ENCODE assay signal across 1 cellular context in the genomic region with DNA sequence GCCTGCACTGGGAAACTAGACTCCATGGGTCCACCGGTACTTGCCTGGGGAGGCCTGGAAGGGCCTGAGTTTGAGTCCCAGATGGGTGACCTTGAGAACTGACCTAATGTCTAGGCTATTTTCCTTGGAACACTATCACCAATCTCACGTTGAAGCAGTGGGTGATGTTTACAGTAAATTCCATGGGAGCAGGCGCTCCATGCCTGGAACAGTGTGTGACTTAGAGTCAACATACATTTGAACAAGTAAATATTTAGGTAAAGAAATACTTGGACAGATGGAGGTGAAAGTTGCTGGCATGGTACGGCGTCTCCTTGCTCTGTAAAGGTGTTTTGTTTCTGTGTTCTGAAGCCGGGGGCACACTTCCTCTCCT.
TF ChIP-seq lines count a peak whose summit lies in the region.

No MANE protein-coding gene starts in this region.

TF ChIP-seq in HepG2, 621 proteins besides CTCF, POLR2A, EP300 and RAD21 (continues in another document):
- TF ChIP-seq IRF2 (CRISPR knock-in tag; IDR thresholded peaks at IDR 0.05): peak; percentile 36; the same call in 1 of the 2 replicates
- TF ChIP-seq ZFP1 (CRISPR knock-in tag; IDR thresholded peaks at IDR 0.05): no peak
- peak; percentile 41; the same call in 1 of the 2 replicates for TF ChIP-seq ARNTL (CRISPR knock-in tag; IDR thresholded peaks at IDR 0.05)
- peak; percentile 90 for TF ChIP-seq TEAD3 (CRISPR knock-in tag; optimal IDR thresholded peaks at IDR 0.05; ENCODE audit: borderline replicate concordance)
- TF ChIP-seq TEAD2 (CRISPR knock-in tag; IDR thresholded peaks at IDR 0.05): no peak
- peak; percentile 44; the same call in 1 of the 2 replicates for TF ChIP-seq ZMYM3 (CRISPR knock-in tag; IDR thresholded peaks at IDR 0.05)
- TF ChIP-seq ZFYVE20 (CRISPR knock-in tag; IDR thresholded peaks at IDR 0.05; ENCODE audit: borderline replicate concordance, low read depth): no peak
- no peak for TF ChIP-seq ZNF44 (CRISPR knock-in tag; IDR thresholded peaks at IDR 0.05)
- no peak for TF ChIP-seq MBD4 (IDR thresholded peaks at IDR 0.05; ENCODE audit: borderline replicate concordance, low read length)
- TF ChIP-seq, protein P1, sequence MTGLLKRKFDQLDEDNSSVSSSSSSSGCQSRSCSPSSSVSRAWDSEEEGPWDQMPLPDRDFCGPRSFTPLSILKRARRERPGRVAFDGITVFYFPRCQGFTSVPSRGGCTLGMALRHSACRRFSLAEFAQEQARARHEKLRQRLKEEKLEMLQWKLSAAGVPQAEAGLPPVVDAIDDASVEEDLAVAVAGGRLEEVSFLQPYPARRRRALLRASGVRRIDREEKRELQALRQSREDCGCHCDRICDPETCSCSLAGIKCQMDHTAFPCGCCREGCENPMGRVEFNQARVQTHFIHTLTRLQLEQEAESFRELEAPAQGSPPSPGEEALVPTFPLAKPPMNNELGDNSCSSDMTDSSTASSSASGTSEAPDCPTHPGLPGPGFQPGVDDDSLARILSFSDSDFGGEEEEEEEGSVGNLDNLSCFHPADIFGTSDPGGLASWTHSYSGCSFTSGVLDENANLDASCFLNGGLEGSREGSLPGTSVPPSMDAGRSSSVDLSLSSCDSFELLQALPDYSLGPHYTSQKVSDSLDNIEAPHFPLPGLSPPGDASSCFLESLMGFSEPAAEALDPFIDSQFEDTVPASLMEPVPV (CRISPR knock-in tag; IDR thresholded peaks at IDR 0.05): no peak
- TF ChIP-seq ZNF460 (CRISPR knock-in tag; IDR thresholded peaks at IDR 0.05; ENCODE audit: borderline replicate concordance): no peak
- TF ChIP-seq THAP11 (CRISPR knock-in tag; IDR thresholded peaks at IDR 0.05): 0 out of 2 replicates have a peak, but pooled peaks have one; percentile 16
- no peak for TF ChIP-seq ZSCAN25 (CRISPR knock-in tag; IDR thresholded peaks at IDR 0.05)
- TF ChIP-seq ZNF850 (CRISPR knock-in tag; conservative IDR thresholded peaks at IDR 0.05): no peak
- TF ChIP-seq ERF (CRISPR knock-in tag; IDR thresholded peaks at IDR 0.05): 0 out of 2 replicates have a peak, but pooled peaks have one; percentile 20
- TF ChIP-seq MED1 (CRISPR knock-in tag; IDR thresholded peaks at IDR 0.05): peak; percentile 59
- TF ChIP-seq ZNF33B (CRISPR knock-in tag; IDR thresholded peaks at IDR 0.05): no peak
- TF ChIP-seq, protein P2, sequence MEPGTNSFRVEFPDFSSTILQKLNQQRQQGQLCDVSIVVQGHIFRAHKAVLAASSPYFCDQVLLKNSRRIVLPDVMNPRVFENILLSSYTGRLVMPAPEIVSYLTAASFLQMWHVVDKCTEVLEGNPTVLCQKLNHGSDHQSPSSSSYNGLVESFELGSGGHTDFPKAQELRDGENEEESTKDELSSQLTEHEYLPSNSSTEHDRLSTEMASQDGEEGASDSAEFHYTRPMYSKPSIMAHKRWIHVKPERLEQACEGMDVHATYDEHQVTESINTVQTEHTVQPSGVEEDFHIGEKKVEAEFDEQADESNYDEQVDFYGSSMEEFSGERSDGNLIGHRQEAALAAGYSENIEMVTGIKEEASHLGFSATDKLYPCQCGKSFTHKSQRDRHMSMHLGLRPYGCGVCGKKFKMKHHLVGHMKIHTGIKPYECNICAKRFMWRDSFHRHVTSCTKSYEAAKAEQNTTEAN (CRISPR knock-in tag; conservative IDR thresholded peaks at IDR 0.05): 0 out of 2 replicates have a peak, but pooled peaks have one; percentile 24
- TF ChIP-seq SMAD3 (CRISPR knock-in tag; IDR thresholded peaks at IDR 0.05): 0 out of 2 replicates have a peak, but pooled peaks have one; percentile 43
- no peak for TF ChIP-seq ZC3H4 (CRISPR knock-in tag; IDR thresholded peaks at IDR 0.05; ENCODE audit: borderline replicate concordance)
- TF ChIP-seq, protein P3, sequence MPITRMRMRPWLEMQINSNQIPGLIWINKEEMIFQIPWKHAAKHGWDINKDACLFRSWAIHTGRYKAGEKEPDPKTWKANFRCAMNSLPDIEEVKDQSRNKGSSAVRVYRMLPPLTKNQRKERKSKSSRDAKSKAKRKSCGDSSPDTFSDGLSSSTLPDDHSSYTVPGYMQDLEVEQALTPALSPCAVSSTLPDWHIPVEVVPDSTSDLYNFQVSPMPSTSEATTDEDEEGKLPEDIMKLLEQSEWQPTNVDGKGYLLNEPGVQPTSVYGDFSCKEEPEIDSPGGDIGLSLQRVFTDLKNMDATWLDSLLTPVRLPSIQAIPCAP (CRISPR knock-in tag; IDR thresholded peaks at IDR 0.05; ENCODE audit: low read depth): no peak
- TF ChIP-seq, protein P4, sequence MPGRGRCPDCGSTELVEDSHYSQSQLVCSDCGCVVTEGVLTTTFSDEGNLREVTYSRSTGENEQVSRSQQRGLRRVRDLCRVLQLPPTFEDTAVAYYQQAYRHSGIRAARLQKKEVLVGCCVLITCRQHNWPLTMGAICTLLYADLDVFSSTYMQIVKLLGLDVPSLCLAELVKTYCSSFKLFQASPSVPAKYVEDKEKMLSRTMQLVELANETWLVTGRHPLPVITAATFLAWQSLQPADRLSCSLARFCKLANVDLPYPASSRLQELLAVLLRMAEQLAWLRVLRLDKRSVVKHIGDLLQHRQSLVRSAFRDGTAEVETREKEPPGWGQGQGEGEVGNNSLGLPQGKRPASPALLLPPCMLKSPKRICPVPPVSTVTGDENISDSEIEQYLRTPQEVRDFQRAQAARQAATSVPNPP (CRISPR knock-in tag; IDR thresholded peaks at IDR 0.05): no peak
- no peak for TF ChIP-seq PRMT3 (CRISPR knock-in tag; IDR thresholded peaks at IDR 0.05; ENCODE audit: borderline replicate concordance, low read depth)
- TF ChIP-seq GATAD2A (CRISPR knock-in tag; IDR thresholded peaks at IDR 0.05): peak; percentile 54; the same call in 1 of the 2 replicates
- TF ChIP-seq, protein P5, sequence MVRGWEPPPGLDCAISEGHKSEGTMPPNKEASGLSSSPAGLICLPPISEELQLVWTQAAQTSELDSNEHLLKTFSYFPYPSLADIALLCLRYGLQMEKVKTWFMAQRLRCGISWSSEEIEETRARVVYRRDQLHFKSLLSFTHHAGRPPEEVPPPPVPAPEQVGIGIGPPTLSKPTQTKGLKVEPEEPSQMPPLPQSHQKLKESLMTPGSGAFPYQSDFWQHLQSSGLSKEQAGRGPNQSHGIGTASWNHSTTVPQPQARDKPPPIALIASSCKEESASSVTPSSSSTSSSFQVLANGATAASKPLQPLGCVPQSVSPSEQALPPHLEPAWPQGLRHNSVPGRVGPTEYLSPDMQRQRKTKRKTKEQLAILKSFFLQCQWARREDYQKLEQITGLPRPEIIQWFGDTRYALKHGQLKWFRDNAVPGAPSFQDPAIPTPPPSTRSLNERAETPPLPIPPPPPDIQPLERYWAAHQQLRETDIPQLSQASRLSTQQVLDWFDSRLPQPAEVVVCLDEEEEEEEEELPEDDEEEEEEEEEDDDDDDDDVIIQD (CRISPR knock-in tag; IDR thresholded peaks at IDR 0.05; ENCODE audit: low read depth): 0 out of 2 replicates have a peak, but pooled peaks have one; percentile 31
- peak; percentile 41; the same call in 1 of the 2 replicates for TF ChIP-seq HMG20A (CRISPR knock-in tag; IDR thresholded peaks at IDR 0.05; ENCODE audit: borderline replicate concordance)
- TF ChIP-seq ZNF841 (CRISPR knock-in tag; IDR thresholded peaks at IDR 0.05; ENCODE audit: borderline replicate concordance): no peak
- TF ChIP-seq, protein P6, sequence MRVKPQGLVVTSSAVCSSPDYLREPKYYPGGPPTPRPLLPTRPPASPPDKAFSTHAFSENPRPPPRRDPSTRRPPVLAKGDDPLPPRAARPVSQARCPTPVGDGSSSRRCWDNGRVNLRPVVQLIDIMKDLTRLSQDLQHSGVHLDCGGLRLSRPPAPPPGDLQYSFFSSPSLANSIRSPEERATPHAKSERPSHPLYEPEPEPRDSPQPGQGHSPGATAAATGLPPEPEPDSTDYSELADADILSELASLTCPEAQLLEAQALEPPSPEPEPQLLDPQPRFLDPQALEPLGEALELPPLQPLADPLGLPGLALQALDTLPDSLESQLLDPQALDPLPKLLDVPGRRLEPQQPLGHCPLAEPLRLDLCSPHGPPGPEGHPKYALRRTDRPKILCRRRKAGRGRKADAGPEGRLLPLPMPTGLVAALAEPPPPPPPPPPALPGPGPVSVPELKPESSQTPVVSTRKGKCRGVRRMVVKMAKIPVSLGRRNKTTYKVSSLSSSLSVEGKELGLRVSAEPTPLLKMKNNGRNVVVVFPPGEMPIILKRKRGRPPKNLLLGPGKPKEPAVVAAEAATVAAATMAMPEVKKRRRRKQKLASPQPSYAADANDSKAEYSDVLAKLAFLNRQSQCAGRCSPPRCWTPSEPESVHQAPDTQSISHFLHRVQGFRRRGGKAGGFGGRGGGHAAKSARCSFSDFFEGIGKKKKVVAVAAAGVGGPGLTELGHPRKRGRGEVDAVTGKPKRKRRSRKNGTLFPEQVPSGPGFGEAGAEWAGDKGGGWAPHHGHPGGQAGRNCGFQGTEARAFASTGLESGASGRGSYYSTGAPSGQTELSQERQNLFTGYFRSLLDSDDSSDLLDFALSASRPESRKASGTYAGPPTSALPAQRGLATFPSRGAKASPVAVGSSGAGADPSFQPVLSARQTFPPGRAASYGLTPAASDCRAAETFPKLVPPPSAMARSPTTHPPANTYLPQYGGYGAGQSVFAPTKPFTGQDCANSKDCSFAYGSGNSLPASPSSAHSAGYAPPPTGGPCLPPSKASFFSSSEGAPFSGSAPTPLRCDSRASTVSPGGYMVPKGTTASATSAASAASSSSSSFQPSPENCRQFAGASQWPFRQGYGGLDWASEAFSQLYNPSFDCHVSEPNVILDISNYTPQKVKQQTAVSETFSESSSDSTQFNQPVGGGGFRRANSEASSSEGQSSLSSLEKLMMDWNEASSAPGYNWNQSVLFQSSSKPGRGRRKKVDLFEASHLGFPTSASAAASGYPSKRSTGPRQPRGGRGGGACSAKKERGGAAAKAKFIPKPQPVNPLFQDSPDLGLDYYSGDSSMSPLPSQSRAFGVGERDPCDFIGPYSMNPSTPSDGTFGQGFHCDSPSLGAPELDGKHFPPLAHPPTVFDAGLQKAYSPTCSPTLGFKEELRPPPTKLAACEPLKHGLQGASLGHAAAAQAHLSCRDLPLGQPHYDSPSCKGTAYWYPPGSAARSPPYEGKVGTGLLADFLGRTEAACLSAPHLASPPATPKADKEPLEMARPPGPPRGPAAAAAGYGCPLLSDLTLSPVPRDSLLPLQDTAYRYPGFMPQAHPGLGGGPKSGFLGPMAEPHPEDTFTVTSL (CRISPR knock-in tag; IDR thresholded peaks at IDR 0.05; ENCODE audit: borderline replicate concordance): peak; percentile 55; the same call in 1 of the 2 replicates
- TF ChIP-seq, protein P7, sequence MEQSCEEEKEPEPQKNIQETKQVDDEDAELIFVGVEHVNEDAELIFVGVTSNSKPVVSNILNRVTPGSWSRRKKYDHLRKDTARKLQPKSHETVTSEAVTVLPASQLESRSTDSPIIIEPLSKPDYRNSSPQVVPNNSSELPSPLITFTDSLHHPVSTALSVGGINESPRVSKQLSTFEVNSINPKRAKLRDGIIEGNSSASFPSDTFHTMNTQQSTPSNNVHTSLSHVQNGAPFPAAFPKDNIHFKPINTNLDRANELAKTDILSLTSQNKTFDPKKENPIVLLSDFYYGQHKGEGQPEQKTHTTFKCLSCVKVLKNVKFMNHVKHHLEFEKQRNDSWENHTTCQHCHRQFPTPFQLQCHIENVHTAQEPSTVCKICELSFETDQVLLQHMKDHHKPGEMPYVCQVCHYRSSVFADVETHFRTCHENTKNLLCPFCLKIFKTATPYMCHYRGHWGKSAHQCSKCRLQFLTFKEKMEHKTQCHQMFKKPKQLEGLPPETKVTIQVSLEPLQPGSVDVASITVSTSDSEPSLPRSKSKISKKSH (CRISPR knock-in tag; IDR thresholded peaks at IDR 0.05; ENCODE audit: borderline replicate concordance): no peak
- TF ChIP-seq RCOR2 (CRISPR knock-in tag; IDR thresholded peaks at IDR 0.05): 0 out of 2 replicates have a peak, but pooled peaks have one; percentile 42
- TF ChIP-seq ZNF550 (CRISPR knock-in tag; IDR thresholded peaks at IDR 0.05; ENCODE audit: borderline replicate concordance): no peak
- peak; percentile 83; the same call in 1 of the 2 replicates for TF ChIP-seq FOXK1 (CRISPR knock-in tag; IDR thresholded peaks at IDR 0.05; ENCODE audit: borderline replicate concordance, low read depth)
- no peak for TF ChIP-seq JDP2 (CRISPR knock-in tag; IDR thresholded peaks at IDR 0.05; ENCODE audit: borderline replicate concordance)
- TF ChIP-seq ZNF644 (CRISPR knock-in tag; IDR thresholded peaks at IDR 0.05; ENCODE audit: low read depth): no peak
- TF ChIP-seq LCORL (IDR thresholded peaks at IDR 0.05): no peak
- TF ChIP-seq LCORL (CRISPR knock-in tag; IDR thresholded peaks at IDR 0.05): no peak
- no peak for TF ChIP-seq ZNF562 (CRISPR knock-in tag; IDR thresholded peaks at IDR 0.05; ENCODE audit: borderline replicate concordance)
- peak; percentile 63 for TF ChIP-seq BCL6 (CRISPR knock-in tag; IDR thresholded peaks at IDR 0.05)
- TF ChIP-seq, protein P8, sequence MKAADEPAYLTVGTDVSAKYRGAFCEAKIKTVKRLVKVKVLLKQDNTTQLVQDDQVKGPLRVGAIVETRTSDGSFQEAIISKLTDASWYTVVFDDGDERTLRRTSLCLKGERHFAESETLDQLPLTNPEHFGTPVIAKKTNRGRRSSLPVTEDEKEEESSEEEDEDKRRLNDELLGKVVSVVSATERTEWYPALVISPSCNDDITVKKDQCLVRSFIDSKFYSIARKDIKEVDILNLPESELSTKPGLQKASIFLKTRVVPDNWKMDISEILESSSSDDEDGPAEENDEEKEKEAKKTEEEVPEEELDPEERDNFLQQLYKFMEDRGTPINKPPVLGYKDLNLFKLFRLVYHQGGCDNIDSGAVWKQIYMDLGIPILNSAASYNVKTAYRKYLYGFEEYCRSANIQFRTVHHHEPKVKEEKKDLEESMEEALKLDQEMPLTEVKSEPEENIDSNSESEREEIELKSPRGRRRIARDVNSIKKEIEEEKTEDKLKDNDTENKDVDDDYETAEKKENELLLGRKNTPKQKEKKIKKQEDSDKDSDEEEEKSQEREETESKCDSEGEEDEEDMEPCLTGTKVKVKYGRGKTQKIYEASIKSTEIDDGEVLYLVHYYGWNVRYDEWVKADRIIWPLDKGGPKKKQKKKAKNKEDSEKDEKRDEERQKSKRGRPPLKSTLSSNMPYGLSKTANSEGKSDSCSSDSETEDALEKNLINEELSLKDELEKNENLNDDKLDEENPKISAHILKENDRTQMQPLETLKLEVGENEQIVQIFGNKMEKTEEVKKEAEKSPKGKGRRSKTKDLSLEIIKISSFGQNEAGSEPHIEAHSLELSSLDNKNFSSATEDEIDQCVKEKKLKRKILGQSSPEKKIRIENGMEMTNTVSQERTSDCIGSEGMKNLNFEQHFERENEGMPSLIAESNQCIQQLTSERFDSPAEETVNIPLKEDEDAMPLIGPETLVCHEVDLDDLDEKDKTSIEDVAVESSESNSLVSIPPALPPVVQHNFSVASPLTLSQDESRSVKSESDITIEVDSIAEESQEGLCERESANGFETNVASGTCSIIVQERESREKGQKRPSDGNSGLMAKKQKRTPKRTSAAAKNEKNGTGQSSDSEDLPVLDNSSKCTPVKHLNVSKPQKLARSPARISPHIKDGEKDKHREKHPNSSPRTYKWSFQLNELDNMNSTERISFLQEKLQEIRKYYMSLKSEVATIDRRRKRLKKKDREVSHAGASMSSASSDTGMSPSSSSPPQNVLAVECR (CRISPR knock-in tag; IDR thresholded peaks at IDR 0.05; ENCODE audit: borderline replicate concordance): peak; percentile 42; the same call in 1 of the 2 replicates
- no peak for TF ChIP-seq ZNF383 (CRISPR knock-in tag; IDR thresholded peaks at IDR 0.05; ENCODE audit: borderline replicate concordance)
- TF ChIP-seq ZNF224 (CRISPR knock-in tag; IDR thresholded peaks at IDR 0.05): no peak
- no peak for TF ChIP-seq NR2F6 (IDR thresholded peaks at IDR 0.05)
- TF ChIP-seq NR2F6 (CRISPR knock-in tag; IDR thresholded peaks at IDR 0.05): 0 out of 2 replicates have a peak, but pooled peaks have one; percentile 13
- TF ChIP-seq ZNF780A (CRISPR knock-in tag; IDR thresholded peaks at IDR 0.05): no peak
- no peak for TF ChIP-seq ZSCAN22 (CRISPR knock-in tag; IDR thresholded peaks at IDR 0.05)
- TF ChIP-seq ZIK1 (CRISPR knock-in tag; IDR thresholded peaks at IDR 0.05; ENCODE audit: borderline replicate concordance, low read depth): no peak
- TF ChIP-seq ATF1 (CRISPR knock-in tag; IDR thresholded peaks at IDR 0.05): no peak
- no peak for TF ChIP-seq ZNF510 (CRISPR knock-in tag; IDR thresholded peaks at IDR 0.05; ENCODE audit: low read depth)
